ENCODE assay signal across 26 cellular contexts in the genomic region with DNA sequence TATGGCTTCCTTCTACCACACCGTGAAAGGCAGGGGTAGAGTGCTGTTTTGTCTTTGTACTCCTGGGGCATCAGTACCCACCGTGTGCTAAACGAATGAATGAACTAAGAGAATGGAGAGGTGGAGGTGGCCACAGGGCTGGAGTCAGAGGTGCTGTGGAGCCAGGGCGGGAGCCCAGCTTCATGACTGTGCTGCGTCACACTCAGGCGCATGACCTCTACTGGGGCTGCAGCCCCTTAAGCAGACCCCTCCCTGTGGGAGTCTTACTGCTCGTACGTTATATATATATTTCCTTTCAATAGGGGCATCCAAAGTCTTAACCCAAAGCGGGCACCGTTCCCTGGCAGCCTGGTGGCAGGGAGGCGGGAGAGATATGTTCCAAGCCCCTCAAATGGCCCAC.
"Had no signal": no experiment of that assay in that cellular context is flagged by ENCODE, and none has a peak within 500 bp of the region (broad histone marks: within the 10 kb centered on the region; RNA-seq: fewer than 3 reads in every experiment).

No MANE protein-coding gene starts in this region.

- H3K4me3 ChIP-seq: left lung, right lobe of liver, skin epidermis, suprapubic skin, tibial artery, upper lobe of right lung had no signal

- H3K4me3 Mint-ChIP-seq: activated T-helper 1 cell treated with anti-CD3 and anti-CD28 coated beads, Interleukin-12 subunit alpha, Interleukin-12 subunit beta, Interleukin-2, Interleukin-4 antibody, amounts not matched to agents 30 ng/mL and 10 ng/mL and 1 ng/mL, durations not matched to agents 14 hours and 24 hours and 36 hours; dendritic cell treated with granulocyte-macrophage colony-stimulating factor and Interleukin-4, amounts not matched to agents 40 ng/mL and 50 ng/mL, for 4 days; endodermal cell; mesothelial cell of epicardium; naive B cell; nephron progenitor cell; stimulated activated naive B cell treated with anti-CD40 and anti-IgM and Interleukin-4, amounts not matched to agents 10 μg/mL and 1 μg/mL and 100 μg/mL, for 72 hours; T-helper 17 cell had no signal

- H3K36me3 ChIP-seq: brain microvascular endothelial cell, left lung, neutrophil, right lobe of liver, suprapubic skin, tibial artery, upper lobe of right lung had no signal

- H3K27me3 ChIP-seq: brain microvascular endothelial cell, left lung, neutrophil, right lobe of liver, suprapubic skin, tibial artery, upper lobe of right lung had no signal

- H3K9me3 Mint-ChIP-seq: activated T-helper 1 cell treated with anti-CD3 and anti-CD28 coated beads, Interleukin-12 subunit alpha, Interleukin-12 subunit beta, Interleukin-2, Interleukin-4 antibody, amounts not matched to agents 30 ng/mL and 10 ng/mL and 1 ng/mL, durations not matched to agents 14 hours and 24 hours and 36 hours; dendritic cell treated with granulocyte-macrophage colony-stimulating factor and Interleukin-4, amounts not matched to agents 40 ng/mL and 50 ng/mL, for 4 days; endodermal cell; mesothelial cell of epicardium; naive B cell; nephron progenitor cell; stimulated activated naive B cell treated with anti-CD40 and anti-IgM and Interleukin-4, amounts not matched to agents 10 μg/mL and 1 μg/mL and 100 μg/mL, for 72 hours had no signal

- H3K36me3 Mint-ChIP-seq: mesothelial cell of epicardium; naive B cell; stimulated activated naive B cell treated with anti-CD40 and anti-IgM and Interleukin-4, amounts not matched to agents 10 μg/mL and 1 μg/mL and 100 μg/mL, for 72 hours had no signal

- H3K4me1 ChIP-seq: right lobe of liver had no signal

- H3K27me3 Mint-ChIP-seq: naive B cell; stimulated activated naive B cell treated with anti-CD40 and anti-IgM and Interleukin-4, amounts not matched to agents 10 μg/mL and 1 μg/mL and 100 μg/mL, for 72 hours; T-helper 17 cell had no signal

- ATAC-seq: esophagus mucosa; left lung; right lobe of liver; stimulated activated naive B cell treated with anti-CD40 and anti-IgM and Interleukin-4, amounts not matched to agents 10 μg/mL and 1 μg/mL and 100 μg/mL, for 72 hours; T-helper 17 cell; upper lobe of right lung had no signal

- H3K9me3 ChIP-seq: left lung, neutrophil, right lobe of liver, suprapubic skin, tibial artery, upper lobe of right lung had no signal

- H3K27ac Mint-ChIP-seq: activated T-helper 1 cell treated with anti-CD3 and anti-CD28 coated beads, Interleukin-12 subunit alpha, Interleukin-12 subunit beta, Interleukin-2, Interleukin-4 antibody, amounts not matched to agents 30 ng/mL and 10 ng/mL and 1 ng/mL, durations not matched to agents 14 hours and 24 hours and 36 hours; dendritic cell treated with granulocyte-macrophage colony-stimulating factor and Interleukin-4, amounts not matched to agents 40 ng/mL and 50 ng/mL, for 4 days; endodermal cell; mesothelial cell of epicardium; nephron progenitor cell; stimulated activated naive B cell treated with anti-CD40 and anti-IgM and Interleukin-4, amounts not matched to agents 10 μg/mL and 1 μg/mL and 100 μg/mL, for 72 hours had no signal

- DNase-seq: activated gamma-delta T cell treated with Interleukin-2 at 50 U/mL for 16 hours; activated naive CD4-positive, alpha-beta T cell treated with anti-CD3 and anti-CD28 coated beads, Interleukin-2, amount 50 U/mL, for 16 hours; activated T-cell treated with anti-CD3 and anti-CD28 coated beads, Interleukin-2, amount 50 U/mL, for 1 hour; amniotic stem cell; brain microvascular endothelial cell; caudate nucleus; endodermal cell; foreskin fibroblast; left lung; naive B cell; nephron progenitor cell; right lobe of liver; stimulated activated CD4-positive, alpha-beta T cell treated with anti-CD3 and anti-CD28 coated beads, Interleukin-12 subunit alpha, Interleukin-12 subunit beta, amount 100 ng/mL, for 4 hours; stimulated activated CD4-positive, alpha-beta T cell treated with anti-CD3 and anti-CD28 coated beads, Interleukin-4, amount 100 ng/mL, for 24 hours; stimulated activated naive B cell treated with anti-CD40 and anti-IgM and Interleukin-4, amounts not matched to agents 10 μg/mL and 1 μg/mL and 100 μg/mL, for 72 hours; T-helper 17 cell; tibial artery; upper lobe of right lung had no signal

- FAIRE-seq: astrocyte had no signal

- H3K27ac ChIP-seq: brain microvascular endothelial cell, left lung, neutrophil, right lobe of liver, skin epidermis, suprapubic skin, tibial artery, upper lobe of right lung had no signal
